Comparison of ENCODE assay signal across 20 cellular contexts in the genomic region with DNA sequence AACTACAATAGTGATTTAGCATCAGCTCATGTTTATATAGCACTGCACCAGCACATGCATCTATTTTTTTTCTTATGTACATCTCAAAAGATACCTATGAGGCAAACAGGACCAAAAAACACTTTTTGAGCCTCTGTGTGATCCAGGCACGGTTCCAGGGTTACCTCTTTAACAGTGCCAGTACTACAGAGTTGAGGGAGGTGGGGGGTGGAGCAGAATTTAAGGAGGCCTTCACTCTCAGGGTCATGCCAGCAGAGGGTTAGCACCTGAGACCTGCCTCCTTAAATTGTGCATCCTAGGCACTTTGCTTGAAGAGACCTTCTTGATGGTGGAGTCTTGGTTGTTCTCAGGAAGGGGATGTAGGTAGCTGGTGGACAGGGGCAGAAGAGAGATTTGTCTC.
"Had no signal": no experiment of that assay in that cellular context is flagged by ENCODE, and none has a peak within 500 bp of the region (broad histone marks: within the 10 kb centered on the region; RNA-seq: fewer than 3 reads in every experiment).

No MANE protein-coding gene starts in this region.

- H3K27ac Mint-ChIP-seq: immature natural killer cell; stimulated activated effector memory CD8-positive, alpha-beta T cell treated with anti-CD3 and anti-CD28 coated beads, Interleukin-12 subunit alpha, Interleukin-12 subunit beta, amount 100 ng/mL, for 72 hours had no signal

- DNase-seq: activated CD4-positive, alpha-beta T cell treated with anti-CD3 and anti-CD28 coated beads, Interleukin-2, amount 50 U/mL, for 48 hours; activated effector memory CD4-positive, alpha-beta T cell treated with anti-CD3 and anti-CD28 coated beads, Interleukin-2, amount 50 U/mL, for 16 hours; activated T-cell treated with anti-CD3 and anti-CD28 coated beads for 4 hours; aorta; central memory CD4-positive, alpha-beta T cell; effector memory CD4-positive, alpha-beta T cell; foreskin melanocyte; glutamatergic neuron; immature natural killer cell; kidney glomerular epithelial cell; left lung; midbrain; natural killer cell; right lobe of liver; stimulated activated CD4-positive, alpha-beta T cell treated with anti-CD3 and anti-CD28 coated beads, Interleukin-2, amount 100 ng/mL, for 24 hours; T-helper 1 cell; testis; WERI-Rb-1 had no signal

- ATAC-seq: left lung; natural killer cell; right lobe of liver; stimulated activated effector memory CD8-positive, alpha-beta T cell treated with anti-CD3 and anti-CD28 coated beads, Interleukin-12 subunit alpha, Interleukin-12 subunit beta, amount 100 ng/mL, for 72 hours had no signal

- H3K36me3 Mint-ChIP-seq: activated naive CD4-positive, alpha-beta T cell treated with anti-CD3 and anti-CD28 coated beads, Interleukin-2, amount 50 U/mL, for 24 hours; immature natural killer cell; natural killer cell had no signal

- H3K4me3 Mint-ChIP-seq: activated naive CD4-positive, alpha-beta T cell treated with anti-CD3 and anti-CD28 coated beads, Interleukin-2, amount 50 U/mL, for 24 hours; immature natural killer cell; natural killer cell; stimulated activated effector memory CD8-positive, alpha-beta T cell treated with anti-CD3 and anti-CD28 coated beads, Interleukin-12 subunit alpha, Interleukin-12 subunit beta, amount 100 ng/mL, for 72 hours had no signal

- H3K27me3 Mint-ChIP-seq: activated naive CD4-positive, alpha-beta T cell treated with anti-CD3 and anti-CD28 coated beads, Interleukin-2, amount 50 U/mL, for 24 hours had no signal

- H3K9me3 Mint-ChIP-seq: activated naive CD4-positive, alpha-beta T cell treated with anti-CD3 and anti-CD28 coated beads, Interleukin-2, amount 50 U/mL, for 24 hours; immature natural killer cell; natural killer cell; stimulated activated effector memory CD8-positive, alpha-beta T cell treated with anti-CD3 and anti-CD28 coated beads, Interleukin-12 subunit alpha, Interleukin-12 subunit beta, amount 100 ng/mL, for 72 hours had no signal
